In the genomic region with DNA sequence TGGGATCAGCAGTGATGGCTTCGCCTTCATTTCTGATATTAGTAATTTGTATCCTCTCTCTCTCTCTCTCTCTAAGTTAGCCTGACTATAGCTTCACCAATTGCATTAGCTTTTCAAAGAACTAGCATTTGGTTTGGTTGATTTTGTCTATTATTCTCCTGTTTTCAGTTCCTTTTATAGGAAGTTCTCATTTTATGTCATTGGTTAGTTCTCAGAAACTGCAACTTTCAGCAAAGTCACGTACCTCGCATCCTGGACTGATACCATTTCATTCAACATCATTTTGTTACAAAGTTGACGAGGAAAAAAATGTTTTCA, we compare ENCODE assay signal across 15 cellular contexts.
DNase-seq lines count a peak whose midpoint lies in the region; ATAC-seq and TF ChIP-seq lines count a peak whose summit lies in the region.
"Had no signal": no experiment of that assay in that cellular context is flagged by ENCODE, and none has a peak within 500 bp of the region (broad histone marks: within the 10 kb centered on the region; RNA-seq: fewer than 3 reads in every experiment).

No MANE protein-coding gene starts in this region.

- 68 to 79% methylated on average over 4 of the region's 4 CpGs for WGBS in heart right ventricle, 2 donors

- H3K9me3 ChIP-seq in heart right ventricle = peaks cover 0 to 27% (median 6%) of the 10 kb centered on the region in 11 donors

- ATAC-seq in GM18519 (IDR thresholded peaks at IDR 0.05; ENCODE audit: low FRiP score, unreplicated experiment) = peak; percentile 32
- peak; percentile 58 for ATAC-seq in GM21390 (IDR thresholded peaks at IDR 0.05; ENCODE audit: unreplicated experiment)
- ATAC-seq in HG02938 (IDR thresholded peaks at IDR 0.05; ENCODE audit: unreplicated experiment) = peak; percentile 25
- ATAC-seq in HG03460 (IDR thresholded peaks at IDR 0.05; ENCODE audit: unreplicated experiment) = peak; percentile 40
- ATAC-seq in heart right ventricle = no peak
- ATAC-seq: T-helper 17 cell had no signal

- H3K4me3 ChIP-seq in heart right ventricle = no peak overlapping the region
- H3K4me3 ChIP-seq: PC-9, right atrium auricular region had no signal

- H3K4me1 ChIP-seq in heart right ventricle = no peaks in the 10 kb centered on the region
- H3K4me1 ChIP-seq: right atrium auricular region had no signal

- TF ChIP-seq CTCF in heart right ventricle (IDR thresholded peaks at IDR 0.05) = no peak

- intact Hi-C loops in heart right ventricle (cut with DNase I) = no loop called here

- no peak for DNase-seq in heart right ventricle
- DNase-seq in stimulated activated CD4-positive, alpha-beta T cell treated with anti-CD3 and anti-CD28 coated beads, Interleukin-4, amount 100 ng/mL, for 1 hour = no peak
- DNase-seq in stimulated activated CD4-positive, alpha-beta T cell treated with anti-CD3 and anti-CD28 coated beads, Interleukin-4, amount 100 ng/mL, for 24 hours = no peak
- no peak for DNase-seq in HuH-7 (ENCODE audit: low spot score)
- DNase-seq: activated CD4-positive, alpha-beta T cell treated with anti-CD3 and anti-CD28 coated beads, Interleukin-2, amount 50 U/mL, for 48 hours; activated gamma-delta T cell treated with Interleukin-2 at 50 U/mL for 16 hours; brain microvascular endothelial cell; endodermal cell; PC-9; T-helper 17 cell had no signal

- H3K27ac ChIP-seq in heart right ventricle = no peak overlapping the region
- H3K27ac ChIP-seq: brain microvascular endothelial cell, PC-9, right atrium auricular region had no signal

- H3K27me3 ChIP-seq in heart right ventricle = peaks cover 0 to 2% (median 0%) of the 10 kb centered on the region in 7 donors
- H3K27me3 ChIP-seq: brain microvascular endothelial cell, right atrium auricular region had no signal

- no peaks in the 10 kb centered on the region for H3K36me3 ChIP-seq in heart right ventricle
- H3K36me3 ChIP-seq: brain microvascular endothelial cell, right atrium auricular region had no signal

Comparison
In these comparisons a context has a peak if more than half of its experiments do, and no peak if none do; other contexts are left out.
1. ATAC-seq: peak in GM18519 (single experiment), GM21390 (single experiment), HG02938 (single experiment) and HG03460 (single experiment); none in heart right ventricle (0 of 8).